ENCODE assay signal across 16 cellular contexts in genomic region chr17:37293770-37294169, GRCh38.
"Had no signal": no experiment of that assay in that cellular context is flagged by ENCODE, and none has a peak within 500 bp of the region (broad histone marks: within the 10 kb centered on the region; RNA-seq: fewer than 3 reads in every experiment).

No MANE protein-coding gene starts in this region.

- H3K36me3 ChIP-seq: heart left ventricle, stomach had no signal

- H3K9me3 Mint-ChIP-seq: endodermal cell; naive B cell; nephron; stimulated activated naive B cell treated with anti-CD40 and anti-IgM and Interleukin-4, amounts not matched to agents 10 μg/mL and 1 μg/mL and 100 μg/mL, for 72 hours had no signal

- H3K9me3 ChIP-seq: heart left ventricle, stomach had no signal

- H3K27me3 Mint-ChIP-seq: naive B cell; stimulated activated naive B cell treated with anti-CD40 and anti-IgM and Interleukin-4, amounts not matched to agents 10 μg/mL and 1 μg/mL and 100 μg/mL, for 72 hours had no signal

- H3K4me3 Mint-ChIP-seq: endodermal cell; naive B cell; nephron; stimulated activated naive B cell treated with anti-CD40 and anti-IgM and Interleukin-4, amounts not matched to agents 10 μg/mL and 1 μg/mL and 100 μg/mL, for 72 hours had no signal

- H3K27me3 ChIP-seq: heart left ventricle, stomach had no signal

- DNase-seq: effector CD4-positive, alpha-beta T cell; endodermal cell; heart left ventricle; hippocampal formation; mesendoderm; naive B cell; posterior cingulate gyrus; stimulated activated CD4-positive, alpha-beta T cell treated with anti-CD3 and anti-CD28 coated beads, Interleukin-2, amount 100 ng/mL, for 24 hours; stimulated activated CD4-positive, alpha-beta T cell treated with anti-CD3 and anti-CD28 coated beads, Interleukin-4, amount 100 ng/mL, for 4 hours; stimulated activated naive B cell treated with anti-CD40 and anti-IgM and Interleukin-4, amounts not matched to agents 10 μg/mL and 1 μg/mL and 100 μg/mL, for 72 hours; stomach; substantia nigra; trophoblast cell had no signal

- ATAC-seq: heart left ventricle; sciatic nerve; stimulated activated naive B cell treated with anti-CD40 and anti-IgM and Interleukin-4, amounts not matched to agents 10 μg/mL and 1 μg/mL and 100 μg/mL, for 72 hours had no signal

- H3K4me3 ChIP-seq: coronary artery, heart left ventricle, stomach had no signal

- H3K27ac Mint-ChIP-seq: naive B cell; nephron; stimulated activated naive B cell treated with anti-CD40 and anti-IgM and Interleukin-4, amounts not matched to agents 10 μg/mL and 1 μg/mL and 100 μg/mL, for 72 hours had no signal

- H3K27ac ChIP-seq: coronary artery, heart left ventricle, stomach had no signal
